ENCODE assay signal across 13 cellular contexts in the genomic region with DNA sequence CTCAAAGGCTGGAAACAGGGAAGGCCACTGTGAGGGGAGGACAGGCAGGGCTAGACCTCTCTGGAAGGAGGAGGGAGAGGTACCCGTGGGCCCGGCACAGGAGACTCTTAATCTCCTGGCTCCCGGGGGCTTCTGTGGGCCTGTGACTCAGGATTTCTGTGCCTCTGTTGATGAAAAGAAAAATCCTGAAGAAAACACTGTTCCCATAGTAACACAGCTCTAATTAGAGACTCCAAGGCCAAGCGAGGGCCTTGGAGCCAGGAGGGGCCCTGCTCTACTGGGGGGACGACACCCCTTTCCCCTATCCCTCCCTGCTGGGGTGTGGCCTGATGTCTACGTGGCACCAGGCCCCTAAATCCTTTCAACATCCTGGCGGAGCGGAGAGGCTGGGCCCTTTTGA. TPM values are rescaled to one million over a fixed set of nuclear protein-coding genes. Genes with fewer than 3 reads are reported as not detected.
DNase-seq lines count a peak whose midpoint lies in the region; FAIRE-seq and TF ChIP-seq lines count a peak whose summit lies in the region.
"Had no signal": no experiment of that assay in that cellular context is flagged by ENCODE, and none has a peak within 500 bp of the region (broad histone marks: within the 10 kb centered on the region; RNA-seq: fewer than 3 reads in every experiment).

No MANE protein-coding gene starts in this region.

- peaks cover 2% of the 10 kb centered on the region for H3K9me3 Mint-ChIP-seq in neural progenitor cell

- peaks cover 14% of the 10 kb centered on the region for H3K79me1 ChIP-seq in H1 (ENCODE audit: low read depth, low read length)

- BruUV-seq in PC-9 (replicated peaks; lab: Mats Ljungman, UMichigan) = no TSS peak

- no peak for FAIRE-seq in H1 (lab: Jason Lieb, UNC)
- FAIRE-seq: colon, HTR-8/SVneo had no signal

- H4K5ac ChIP-seq in H1 (ENCODE audit: insufficient read length, low read depth, low read length) = no peak overlapping the region

- H3K27ac Mint-ChIP-seq in neural progenitor cell = peak overlapping the region; percentile 83

- H3K4me3 Mint-ChIP-seq in neural progenitor cell = peak overlapping the region; percentile 78

- H3K4me3 ChIP-seq in BLaER1 = no peak overlapping the region
- no peak overlapping the region for H3K4me3 ChIP-seq in H1 (ENCODE audit: extremely low read depth in 1 of 4, insufficient read depth in 2 of 4, low read depth in 3 of 4, low read length in 4 of 4)
- no peak overlapping the region for H3K4me3 ChIP-seq in neural progenitor cell
- no peak overlapping the region for H3K4me3 ChIP-seq in PC-9

- peaks cover 11% of the 10 kb centered on the region for H3K27me3 Mint-ChIP-seq in neural progenitor cell (ENCODE audit: insufficient read depth, low read depth)

- no peak for TF ChIP-seq EP300 in H1 (IDR thresholded peaks at IDR 0.05; ENCODE audit: borderline replicate concordance in 1 of 2, low read depth in 2 of 2, low read length in 2 of 2)

- H2BK120ac ChIP-seq in H1 (replicated peaks; ENCODE audit: low read depth, low read length) = no peak overlapping the region

- CTCF ChIA-PET in H1 (lab: Charles Lee; ENCODE audit: partially characterized antibody) (interaction anchor here (0.6 to 1.0 kb wide), 2 partner anchors 23 to 90 kb away, joined by 3 read pairs; no protein-coding TSS in a partner anchor), PC-9 (lab: Charles Lee) (interaction anchor here (0.6 kb wide), 1 partner anchor 181 kb away, joined by 3 read pairs; no protein-coding TSS in a partner anchor)

- H3K27ac ChIP-seq in BLaER1 (no peak overlapping the region), H1 (ENCODE audit: low read depth, low read length) (no peak overlapping the region), neural progenitor cell (no peak overlapping the region), PC-9 (no peak overlapping the region)

- H3K4me1 ChIP-seq in BLaER1 (peaks cover 70% of the 10 kb centered on the region), H1 (replicated peaks in 1 of 4; ENCODE audit: control insufficient read depth in 3 of 4, insufficient read depth in 4 of 4, low read length in 3 of 4) (peaks cover 0 to 36% (median 31%) of the 10 kb centered on the region in 4 experiments; a peak in 6 of 7 replicates), neural progenitor cell (peaks cover 37% of the 10 kb centered on the region), PC-9 (replicated peaks; ENCODE audit: insufficient read depth) (peaks cover 42% of the 10 kb centered on the region)

- H3K14ac ChIP-seq in H1 (ENCODE audit: insufficient read length) = no peak overlapping the region

- POLR2A ChIA-PET in H1 (lab: Charles Lee; ENCODE audit: partially characterized antibody) (interaction anchor here (1.0 to 1.5 kb wide), 6 partner anchors 19 to 80 kb away, joined by 3 to 6 read pairs (median 3); no protein-coding TSS in a partner anchor), PC-9 (lab: Charles Lee; ENCODE audit: unreplicated experiment) (interaction anchor here (0.7 kb wide), 1 partner anchor 75 kb away, joined by 5 read pairs; no protein-coding TSS in a partner anchor)

- TF ChIP-seq POLR2A in H1 (IDR thresholded peaks at IDR 0.05; ENCODE audit: control extremely low read depth in 1 of 2, low read depth in 2 of 2, low read length in 2 of 2) = no peak; a peak in 1 of 3 replicates

- H3K9ac ChIP-seq in BLaER1 (no peak overlapping the region), H1 (replicated peaks in 1 of 4; ENCODE audit: extremely low read depth in 1 of 4, low read depth in 3 of 4, low read length in 3 of 4) (no peak overlapping the region), neural progenitor cell (no peak overlapping the region)

- no peak overlapping the region for H3K23ac ChIP-seq in H1 (ENCODE audit: insufficient read length)

- TF ChIP-seq CTCF in H1 (IDR thresholded peaks at IDR 0.05; ENCODE audit: control extremely low read depth in 1 of 3, insufficient read depth in 1 of 3, low read depth in 1 of 3, low read length in 3 of 3) (no peak), neural progenitor cell (IDR thresholded peaks at IDR 0.05) (no peak), PC-9 (conservative IDR thresholded peaks at IDR 0.05) (no peak)

- no peak overlapping the region for H4K91ac ChIP-seq in H1 (replicated peaks; ENCODE audit: insufficient read length, low read length)

- no peak overlapping the region for H2BK20ac ChIP-seq in H1 (ENCODE audit: low read length)

- H3K79me2 ChIP-seq in H1 (ENCODE audit: control insufficient read depth in 1 of 2, insufficient read depth in 2 of 2, low read length in 2 of 2) (peaks cover 24 to 83% of the 10 kb centered on the region in 2 experiments), neural progenitor cell (ENCODE audit: low read depth) (peaks cover 93% of the 10 kb centered on the region), PC-9 (ENCODE audit: low read depth) (peaks cover 91% of the 10 kb centered on the region)

- peaks cover 21% of the 10 kb centered on the region for H3K36me3 Mint-ChIP-seq in neural progenitor cell

- H3K23me2 ChIP-seq in H1 (ENCODE audit: low read depth, low read length) = peaks cover 27% of the 10 kb centered on the region

- H3K9me2 ChIP-seq in PC-9 (ENCODE audit: insufficient read depth) = no peaks in the 10 kb centered on the region

- H3K36me3 ChIP-seq in BLaER1 (peaks cover 28% of the 10 kb centered on the region), H1 (ENCODE audit: control insufficient read depth in 2 of 4, insufficient read depth in 4 of 4, low read length in 3 of 4) (peaks cover 0 to under 1% (median 0%) of the 10 kb centered on the region in 4 experiments; a peak in 1 of 8 replicates), neural progenitor cell (no peaks in the 10 kb centered on the region), PC-9 (ENCODE audit: low read depth) (0 out of 2 replicates have a peak, but pooled peaks cover 3% of the 10 kb centered on the region)

- H4K20me1 ChIP-seq in BLaER1 (peaks cover 85% of the 10 kb centered on the region), H1 (replicated peaks in 1 of 2; ENCODE audit: control insufficient read depth in 1 of 2, insufficient read depth in 2 of 2, low read length in 2 of 2) (peaks cover 16 to 33% of the 10 kb centered on the region in 2 experiments), neural progenitor cell (ENCODE audit: low read depth) (peaks cover 86% of the 10 kb centered on the region), PC-9 (ENCODE audit: insufficient read depth) (peaks cover 43% of the 10 kb centered on the region)

- DNase-seq in NCI-H69 (lab: John Stamatoyannopoulos, UW) (peak; percentile 51), H1 (ENCODE audit: low read depth in 1 of 2, low spot score in 2 of 2) (no peak), neural progenitor cell (ENCODE audit: low spot score) (peak; percentile 28), ACHN (no peak), NCI-H524 treated with DMSO at 0.1 percent for 48 hours (lab: John Stamatoyannopoulos, UW) (no peak), foreskin melanocyte (no peak), PC-9 (no peak)
- DNase-seq: activated T-cell treated with anti-CD3 and anti-CD28 coated beads, Interleukin-2, amount 50 U/mL, for 48 hours; hippocampal formation; NCI-H1930 had no signal

- H2AFZ ChIP-seq in H1 (ENCODE audit: low read length) = no peak overlapping the region
- H2AFZ ChIP-seq in neural progenitor cell (replicated peaks) = no peak overlapping the region
- H2AFZ ChIP-seq in PC-9 = no peak overlapping the region

- H3K9me3 ChIP-seq in BLaER1 = no peaks in the 10 kb centered on the region
- no peaks in the 10 kb centered on the region; a peak in 1 of 4 replicates for H3K9me3 ChIP-seq in H1 (ENCODE audit: insufficient read depth in 2 of 2, low read depth in 1 of 2, low read length in 1 of 2)
- no peaks in the 10 kb centered on the region for H3K9me3 ChIP-seq in neural progenitor cell (ENCODE audit: low read depth)
- no peaks in the 10 kb centered on the region for H3K9me3 ChIP-seq in PC-9 (ENCODE audit: insufficient read depth, low read depth)

- no peak overlapping the region for H3K4ac ChIP-seq in H1 (replicated peaks; ENCODE audit: insufficient read length, low read depth, low read length)

- H2BK12ac ChIP-seq in H1 (ENCODE audit: low read depth, low read length) = no peak overlapping the region

- no peak overlapping the region for H2BK15ac ChIP-seq in H1 (ENCODE audit: low read length)

- H3K4me2 ChIP-seq in BLaER1 (peak overlapping the region; percentile 48), H1 (ENCODE audit: insufficient read depth in 1 of 2, low read depth in 2 of 2, low read length in 2 of 2) (peak overlapping the region in 1 of 2 experiments; percentile 4; a peak in 2 of 4 replicates), neural progenitor cell (peak overlapping the region; percentile 50), PC-9 (no peak overlapping the region)

- H2AK5ac ChIP-seq in H1 (ENCODE audit: low read depth, low read length) = no peak overlapping the region

- TF ChIP-seq RAD21 in H1 (IDR thresholded peaks at IDR 0.05 in 1 of 2, conservative IDR thresholded peaks at IDR 0.05 in 1 of 2; ENCODE audit: low read depth in 2 of 2, low read length in 2 of 2) = no peak

- 90% methylated on average over 8 of the region's 8 CpGs; no CpG with 5 or more reads in 1 of the 2 experiments for WGBS in H1 (ENCODE audit: extremely low coverage in 1 of 2, insufficient coverage in 1 of 2, insufficient read length in 1 of 2, insufficient replicate concordance in 2 of 2, low coverage in 1 of 2, low lambda C conversion rate in 2 of 2, missing lambda C conversion rate in 1 of 2), 2 experiments

- in situ Hi-C loops in ACHN (cut with HindIII; ENCODE audit: low pct_ligation_motif_present, low pct_unique_long_range_greater_than_20kb, low sequenced_read_pairs) = no loop called here

- H4K8ac ChIP-seq in H1 (ENCODE audit: extremely low read depth, insufficient read depth, low read length) = peak overlapping the region; percentile 11; the same call in 1 of the 2 replicates

- no peak overlapping the region for H3K56ac ChIP-seq in H1 (replicated peaks; ENCODE audit: insufficient read length, low read depth, low read length)

- peaks cover 31% of the 10 kb centered on the region for H3K4me1 Mint-ChIP-seq in neural progenitor cell

- intact Hi-C loops in PC-9 (cut with micrococcal nuclease; ENCODE audit: unreplicated experiment) = loop anchor here (2.0 kb wide), 1 partner anchor 33 kb away; no protein-coding TSS in a partner anchor

- H2BK5ac ChIP-seq in H1 (ENCODE audit: low read depth, low read length) = no peak overlapping the region; the same call in 1 of the 2 replicates

- no peak overlapping the region; the same call in 1 of the 2 replicates for H3K18ac ChIP-seq in H1 (ENCODE audit: extremely low read depth, low read length)

- peaks cover 38% of the 10 kb centered on the region for H3K27me3 ChIP-seq in BLaER1
- H3K27me3 ChIP-seq in H1 (replicated peaks in 1 of 4; ENCODE audit: control insufficient read depth in 3 of 4, extremely low read depth in 1 of 4, insufficient read depth in 3 of 4, low read length in 3 of 4) = peaks cover 0 to 7% (median 5%) of the 10 kb centered on the region in 4 experiments; a peak in 3 of 7 replicates
- peaks cover 8% of the 10 kb centered on the region for H3K27me3 ChIP-seq in neural progenitor cell
- H3K27me3 ChIP-seq in PC-9 (ENCODE audit: insufficient read depth, low read depth) = no peaks in the 10 kb centered on the region

- H3F3A ChIP-seq in neural progenitor cell (ENCODE audit: low read depth) = peaks cover 39% of the 10 kb centered on the region
- peaks cover 36% of the 10 kb centered on the region for H3F3A ChIP-seq in PC-9 (ENCODE audit: insufficient read depth, low read depth)

RNA-seq across cellular contexts. Expression of gene FSCN1, which starts 5.2 kb away (rescaled TPM):
- 300 and 304 TPM in 2 replicates for total RNA-seq in H1 (2021; fragmentation: NEBNext Ultra II Directional; extraction: Animal tissue kit (Norgen Biotek cat#: 25700))
- 220 and 354 TPM in 2 replicates for polyA plus RNA-seq in H1 (2011; rRNA removed)
- polyA plus RNA-seq in H1 (2011; cell fraction: cytosol; rRNA removed) = 162 TPM
- 211 TPM for polyA plus RNA-seq in H1 (2011; cell fraction: nucleus; rRNA removed)
- polyA plus RNA-seq in H1 (2012, experiment 1 of 2) = 134 to 263 TPM (median 248 TPM) in 4 replicates
- 286 TPM for polyA plus RNA-seq in H1 (2012, experiment 2 of 2)
- 278 TPM for polyA plus RNA-seq in H1 (2013, experiment 1 of 2)
- 278 TPM for polyA plus RNA-seq in H1 (2013, experiment 2 of 2)
- 63.6 and 68.5 TPM in 2 replicates for polyA minus RNA-seq in H1 (2011; rRNA and poly(A)+ RNA removed)
- 239 TPM for polyA minus RNA-seq in H1 (2011; cell fraction: cytosol; rRNA and poly(A)+ RNA removed)
- 150 TPM for polyA minus RNA-seq in H1 (2011; cell fraction: nucleus; rRNA and poly(A)+ RNA removed)
- total RNA-seq in neural progenitor cell (ENCODE audit: low replicate concordance) (76.3 and 256 TPM in 2 replicates), PC-9 (2021) (379 and 381 TPM in 2 replicates)

Comparison
In these comparisons a context has a peak if more than half of its experiments do, and no peak if none do; other contexts are left out.
1. DNase-seq: peak in NCI-H69 (single experiment) and neural progenitor cell (single experiment); none in H1 (0 of 2), ACHN (single experiment), NCI-H524 treated with DMSO at 0.1 percent for 48 hours (single experiment), foreskin melanocyte (single experiment) and PC-9 (0 of 2).